Comparison of ENCODE assay signal across 9 cellular contexts in the genomic region with DNA sequence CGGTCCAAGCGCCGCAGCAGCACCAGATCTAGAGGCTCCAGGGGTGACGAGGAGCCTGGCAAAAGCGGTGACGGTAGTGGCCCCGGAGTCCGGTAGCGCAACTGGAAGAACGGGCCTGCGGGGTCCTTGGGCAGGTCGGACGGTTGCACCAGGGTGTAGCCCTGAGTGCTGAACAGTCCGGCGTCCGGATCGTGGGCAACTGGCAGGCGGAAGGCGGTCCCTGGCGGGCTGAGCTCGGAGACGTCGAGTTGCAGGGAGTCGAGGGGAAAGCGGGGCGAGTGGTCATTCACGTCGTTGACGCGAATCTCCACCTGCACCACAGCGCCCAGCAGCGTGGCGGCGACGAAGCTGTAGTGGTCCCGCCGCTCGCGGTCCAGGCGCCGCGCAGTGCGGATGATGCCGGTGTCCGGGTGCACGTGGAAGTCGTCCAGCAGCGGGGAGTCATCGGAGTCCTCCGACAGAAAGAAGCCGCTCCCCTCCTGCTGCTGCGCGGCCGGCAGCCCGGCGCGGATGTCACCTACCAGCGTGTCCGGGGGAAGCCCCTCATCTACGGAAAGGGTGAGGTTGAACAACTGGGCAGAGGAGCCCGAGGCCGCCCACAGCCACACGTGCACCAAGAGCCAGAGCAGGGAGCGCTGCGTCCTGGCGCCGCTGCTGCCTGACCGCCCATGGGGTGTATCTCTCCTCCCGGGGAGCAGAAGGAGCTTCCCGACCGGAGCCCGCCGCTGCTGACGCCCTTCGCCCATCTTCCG. TPM values are rescaled to one million over a fixed set of nuclear protein-coding genes. Genes with fewer than 3 reads are reported as not detected.
DNase-seq lines count a peak whose midpoint lies in the region; ATAC-seq and TF ChIP-seq lines count a peak whose summit lies in the region.
"Had no signal": no experiment of that assay in that cellular context is flagged by ENCODE, and none has a peak within 500 bp of the region (broad histone marks: within the 10 kb centered on the region; RNA-seq: fewer than 3 reads in every experiment).

No MANE protein-coding gene starts in this region.

- peaks cover 6% of the 10 kb centered on the region for H3K4me1 ChIP-seq in cardiac muscle cell (ENCODE audit: low read depth)

- H3K27me3 ChIP-seq in cardiac muscle cell: peaks cover 86% of the 10 kb centered on the region

- H3K4me3 ChIP-seq in cardiac muscle cell: peak overlapping the region; percentile 35
- peak overlapping the region; percentile 42 for H3K4me3 ChIP-seq in retinal pigment epithelial cell (ENCODE audit: low read length)

- H3K27me3 Mint-ChIP-seq in T-helper 2 cell treated with Interferon-gamma antibody and Interleukin-4, amounts not matched to agents 5 μg/mL and 100 μg/mL, for 36 hours (ENCODE audit: low read depth): peaks cover 72% of the 10 kb centered on the region

- no peak for TF ChIP-seq CTCF in cardiac muscle cell (IDR thresholded peaks at IDR 0.05; ENCODE audit: low read depth, low read length)
- no peak for TF ChIP-seq CTCF in retinal pigment epithelial cell (conservative IDR thresholded peaks at IDR 0.05; ENCODE audit: low read depth, low read length)

- H3K27ac Mint-ChIP-seq in T-helper 2 cell treated with Interferon-gamma antibody and Interleukin-4, amounts not matched to agents 5 μg/mL and 100 μg/mL, for 36 hours: no peak overlapping the region

- no peak overlapping the region for H3K27ac ChIP-seq in cardiac muscle cell

- peak; percentile 61 for ATAC-seq in HG02571 (IDR thresholded peaks at IDR 0.05; ENCODE audit: unreplicated experiment)

- DNase-seq in DMS 273 (lab: John Stamatoyannopoulos, UW; ENCODE audit: unreplicated experiment) (peak; percentile 20), DMS 273 treated with DMSO at 0.1 percent for 48 hours (lab: John Stamatoyannopoulos, UW) (no peak), cardiac muscle cell (ENCODE audit: low read depth in 1 of 2, low spot score in 1 of 2) (peak in 1 of 2 donors; percentile 23), retinal pigment epithelial cell (ENCODE audit: low read depth) (no peak), NCI-H2196 (lab: John Stamatoyannopoulos, UW; ENCODE audit: unreplicated experiment) (no peak), LoVo (ENCODE audit: low spot score) (no peak)
- peak; percentile 13 for DNase-seq in T-helper 2 cell treated with Interferon-gamma antibody and Interleukin-4, amounts not matched to agents 5 μg/mL and 100 μg/mL, for 36 hours (ENCODE audit: low spot score)

- H3K4me3 Mint-ChIP-seq in T-helper 2 cell treated with Interferon-gamma antibody and Interleukin-4, amounts not matched to agents 5 μg/mL and 100 μg/mL, for 36 hours: peak overlapping the region; percentile 68

- no peaks in the 10 kb centered on the region for H3K9me3 Mint-ChIP-seq in T-helper 2 cell treated with Interferon-gamma antibody and Interleukin-4, amounts not matched to agents 5 μg/mL and 100 μg/mL, for 36 hours

- no peaks in the 10 kb centered on the region for H3K36me3 ChIP-seq in cardiac muscle cell

- H3K9me3 ChIP-seq in cardiac muscle cell (ENCODE audit: low read depth): no peaks in the 10 kb centered on the region

- peaks cover 7% of the 10 kb centered on the region for H3K4me1 Mint-ChIP-seq in T-helper 2 cell treated with Interferon-gamma antibody and Interleukin-4, amounts not matched to agents 5 μg/mL and 100 μg/mL, for 36 hours (ENCODE audit: low read depth)

- H3K36me3 Mint-ChIP-seq in T-helper 2 cell treated with Interferon-gamma antibody and Interleukin-4, amounts not matched to agents 5 μg/mL and 100 μg/mL, for 36 hours (ENCODE audit: low read depth): no peaks in the 10 kb centered on the region

RNA-seq across cellular contexts. Expression of a gene that starts 0.8 kb away (rescaled TPM):
- total RNA-seq in cardiac muscle cell: 0.09 and 0.11 TPM in 2 replicates
- not detected in 2 replicates for polyA plus RNA-seq in cardiac muscle cell
- total RNA-seq: T-helper 2 cell treated with Interferon-gamma antibody and Interleukin-4, amounts not matched to agents 100 ng/mL and 5 ng/mL, for 36 hours had no signal

RNA-seq across cellular contexts. Expression of a gene that starts 59.4 kb away (rescaled TPM):
- 25.6 and 27.6 TPM in 2 replicates for total RNA-seq in cardiac muscle cell
- 61.6 and 84.1 TPM in 2 replicates for polyA plus RNA-seq in cardiac muscle cell

Comparison
In these comparisons a context has a peak if more than half of its experiments do, and no peak if none do; other contexts are left out.
1. DNase-seq: peak in DMS 273 (single experiment) and T-helper 2 cell treated with Interferon-gamma antibody and Interleukin-4, amounts not matched to agents 5 μg/mL and 100 μg/mL, for 36 hours (single experiment); none in DMS 273 treated with DMSO at 0.1 percent for 48 hours (single experiment), retinal pigment epithelial cell (single experiment), NCI-H2196 (single experiment) and LoVo (single experiment).